In the genomic region with DNA sequence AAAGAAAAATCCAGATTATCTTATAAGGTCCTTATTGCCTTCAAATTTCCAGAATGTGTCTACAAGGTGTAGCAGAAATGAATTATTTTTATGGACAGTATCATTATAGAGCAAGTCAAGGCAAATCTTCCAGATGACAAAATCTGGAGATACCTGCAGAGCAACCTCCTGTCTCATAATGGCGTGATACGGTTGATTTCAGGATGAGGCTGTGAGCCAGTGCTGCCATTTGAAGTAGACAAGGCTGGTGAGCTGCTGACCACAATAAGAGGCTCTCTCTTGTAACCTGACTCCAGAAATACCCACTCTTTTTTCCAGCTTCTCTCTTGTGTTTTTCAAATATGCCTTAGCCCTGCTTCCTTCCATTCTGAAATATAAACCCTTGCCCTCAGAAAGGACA, we compare ENCODE assay signal across 22 cellular contexts.
DNase-seq lines count a peak whose midpoint lies in the region; ATAC-seq, FAIRE-seq and TF ChIP-seq lines count a peak whose summit lies in the region.
"Had no signal": no experiment of that assay in that cellular context is flagged by ENCODE, and none has a peak within 500 bp of the region (broad histone marks: within the 10 kb centered on the region; RNA-seq: fewer than 3 reads in every experiment).

No MANE protein-coding gene starts in this region.

- no peak overlapping the region for H4K91ac ChIP-seq in H1 (replicated peaks; ENCODE audit: insufficient read length, low read length)
- no peak overlapping the region for H4K91ac ChIP-seq in H9 (ENCODE audit: insufficient read length, low read depth, low read length)

- H3K79me2 ChIP-seq in H1 (ENCODE audit: control insufficient read depth in 1 of 2, insufficient read depth in 2 of 2, low read length in 2 of 2) (no peaks in the 10 kb centered on the region), H9 (ENCODE audit: insufficient read depth, low read length) (no peaks in the 10 kb centered on the region)

- no peak for FAIRE-seq in H1 (lab: Jason Lieb, UNC)

- H3K56ac ChIP-seq in H1 (replicated peaks; ENCODE audit: insufficient read length, low read depth, low read length) (no peak overlapping the region), H9 (ENCODE audit: insufficient read length, low read depth, low read length) (no peak overlapping the region)

- H3K27me3 ChIP-seq in H1 (replicated peaks in 1 of 4; ENCODE audit: control insufficient read depth in 3 of 4, extremely low read depth in 1 of 4, insufficient read depth in 3 of 4, low read length in 3 of 4) (no peaks in the 10 kb centered on the region), adrenal gland (no peaks in the 10 kb centered on the region), H9 (ENCODE audit: insufficient read depth, low read length) (no peaks in the 10 kb centered on the region)
- H3K27me3 ChIP-seq: BLaER1 had no signal

- H3K14ac ChIP-seq in H1 (ENCODE audit: insufficient read length) (no peak overlapping the region), H9 (ENCODE audit: insufficient read depth, low read length) (no peak overlapping the region)

- peak overlapping the region; percentile 84 for H2AFZ ChIP-seq in H1 (ENCODE audit: low read length)
- no peak overlapping the region for H2AFZ ChIP-seq in H9 (ENCODE audit: low read length)

- H3T11ph ChIP-seq in H9 (ENCODE audit: low read length) = no peak overlapping the region

- no peak overlapping the region for H3K27ac Mint-ChIP-seq in H9
- H3K27ac Mint-ChIP-seq: CD4-positive, alpha-beta T cell; T-cell had no signal

- H2BK12ac ChIP-seq in H1 (ENCODE audit: low read depth, low read length) (no peak overlapping the region), H9 (ENCODE audit: insufficient read length, low read depth, low read length) (no peak overlapping the region)

- WGBS in H1 (ENCODE audit: extremely low coverage in 1 of 2, insufficient coverage in 1 of 2, insufficient read length in 1 of 2, insufficient replicate concordance in 2 of 2, low coverage in 1 of 2, low lambda C conversion rate in 2 of 2, missing lambda C conversion rate in 1 of 2), 2 experiments = 87% methylated on average over 2 of the region's 2 CpGs; no CpG with 5 or more reads in 1 of the 2 experiments
- 74 to 86% (median 84%) methylated on average over 2 of the region's 2 CpGs for WGBS in adrenal gland, 4 donors
- WGBS in H9 (ENCODE audit: extremely low coverage, insufficient read length, low lambda C conversion rate) = no CpG with 5 or more reads among the region's 2 CpGs

- H4K20me1 ChIP-seq in H1 (replicated peaks in 1 of 2; ENCODE audit: control insufficient read depth in 1 of 2, insufficient read depth in 2 of 2, low read length in 2 of 2) (no peaks in the 10 kb centered on the region), H9 (ENCODE audit: control insufficient read depth, insufficient read depth, insufficient read length) (no peaks in the 10 kb centered on the region)
- H4K20me1 ChIP-seq: BLaER1 had no signal

- peaks cover 0 to 1% (median under 1%) of the 10 kb centered on the region in 3 experiments; a peak in 5 of 7 replicates for H3K36me3 Mint-ChIP-seq in H9 (ENCODE audit: insufficient read depth in 1 of 3, low read depth in 3 of 3)
- H3K36me3 Mint-ChIP-seq: T-cell had no signal

- H3K4ac ChIP-seq in H1 (replicated peaks; ENCODE audit: insufficient read length, low read depth, low read length) = no peak overlapping the region
- H3K4ac ChIP-seq in H9 (ENCODE audit: low read depth, low read length) = no peak overlapping the region

- no peak for TF ChIP-seq POLR2A in H1 (IDR thresholded peaks at IDR 0.05; ENCODE audit: control extremely low read depth in 1 of 2, low read depth in 2 of 2, low read length in 2 of 2)
- TF ChIP-seq POLR2A in adrenal gland (IDR thresholded peaks at IDR 0.05) = no peak

- intact Hi-C loops in adrenal gland (cut with DNase I) = no loop called here

- H3K9me3 Mint-ChIP-seq in H9 = peaks cover 1 to 4% of the 10 kb centered on the region in 2 experiments; a peak in 4 of 5 replicates

- H3K23ac ChIP-seq in H1 (ENCODE audit: insufficient read length) = no peak overlapping the region
- no peak overlapping the region for H3K23ac ChIP-seq in H9 (ENCODE audit: insufficient read length, low read depth, low read length)

- no peak overlapping the region for H2BK120ac ChIP-seq in H1 (replicated peaks; ENCODE audit: low read depth, low read length)
- no peak overlapping the region for H2BK120ac ChIP-seq in H9 (ENCODE audit: low read depth, low read length, poor library complexity, severe bottlenecking)

- H4K8ac ChIP-seq in H1 (ENCODE audit: extremely low read depth, insufficient read depth, low read length) (no peak overlapping the region), H9 (replicated peaks; ENCODE audit: insufficient read length, low read depth, low read length) (no peak overlapping the region)

- DNase-seq in DMS53 (lab: John Stamatoyannopoulos, UW) = peak; percentile 56
- DNase-seq in DMS53 treated with DMSO at 0.1 percent for 48 hours (lab: John Stamatoyannopoulos, UW; ENCODE audit: unreplicated experiment) = no peak
- DNase-seq in NCI-H510A treated with DMSO at 0.1 percent for 48 hours (lab: John Stamatoyannopoulos, UW) = peak; percentile 72
- no peak for DNase-seq in H1 (ENCODE audit: low read depth in 1 of 2, low spot score in 2 of 2)
- no peak for DNase-seq in adrenal gland
- no peak for DNase-seq in H9
- DNase-seq: ACHN; CD4-positive, alpha-beta T cell; COR-L47; DMS 273 treated with DMSO at 0.1 percent for 48 hours; Karpas-422; MV-4-11; NCI-H1694; NCI-H82; T-cell had no signal

- H3K4me1 ChIP-seq in H1 (replicated peaks in 1 of 4; ENCODE audit: control insufficient read depth in 3 of 4, insufficient read depth in 4 of 4, low read length in 3 of 4) (peaks cover 0 to 4% (median 0%) of the 10 kb centered on the region in 4 experiments; a peak in 1 of 7 replicates), adrenal gland (replicated peaks in 1 of 2) (no peaks in the 10 kb centered on the region), H9 (ENCODE audit: insufficient read depth, low read length) (peaks cover 2% of the 10 kb centered on the region; the same call in 1 of the 2 replicates)

- H3K9me3 ChIP-seq in H1 (ENCODE audit: insufficient read depth in 2 of 2, low read depth in 1 of 2, low read length in 1 of 2) = peaks cover 0 to under 1% of the 10 kb centered on the region in 2 experiments; a peak in 1 of 4 replicates
- H3K9me3 ChIP-seq in adrenal gland (replicated peaks in 1 of 3) = no peaks in the 10 kb centered on the region
- peaks cover under 1% of the 10 kb centered on the region for H3K9me3 ChIP-seq in H9 (ENCODE audit: control insufficient read depth, low read depth, low read length)
- H3K9me3 ChIP-seq: BLaER1 had no signal

- no peak for TF ChIP-seq CTCF in H1 (IDR thresholded peaks at IDR 0.05; ENCODE audit: control extremely low read depth in 1 of 3, insufficient read depth in 1 of 3, low read depth in 1 of 3, low read length in 3 of 3)
- no peak for TF ChIP-seq CTCF in adrenal gland (IDR thresholded peaks at IDR 0.05)
- TF ChIP-seq CTCF in H9 (conservative IDR thresholded peaks at IDR 0.05) = no peak

- H3K18ac ChIP-seq in H1 (ENCODE audit: extremely low read depth, low read length) (no peak overlapping the region), H9 (ENCODE audit: insufficient read length, low read depth, low read length) (no peak overlapping the region)

- H2AK5ac ChIP-seq in H1 (ENCODE audit: low read depth, low read length) (no peak overlapping the region), H9 (ENCODE audit: insufficient read length, low read length) (no peak overlapping the region)

- POLR2A ChIA-PET in H1 (lab: Charles Lee; ENCODE audit: partially characterized antibody) = no interaction called here

- ATAC-seq in HG02571 (IDR thresholded peaks at IDR 0.05; ENCODE audit: unreplicated experiment) = no peak
- ATAC-seq in HG03159 (IDR thresholded peaks at IDR 0.05; ENCODE audit: unreplicated experiment) = no peak
- ATAC-seq: HCT116, Panc1, SK-N-SH treated with all-trans-retinoic acid at 6 μM for 48 hours, T-cell had no signal

- no peak overlapping the region for H2BK15ac ChIP-seq in H1 (ENCODE audit: low read length)
- H2BK15ac ChIP-seq in H9 (ENCODE audit: low read depth, low read length) = no peak overlapping the region

- H3K79me1 ChIP-seq in H1 (ENCODE audit: low read depth, low read length) (no peaks in the 10 kb centered on the region), H9 (ENCODE audit: insufficient read depth, low read depth, low read length, poor library complexity, severe bottlenecking) (no peaks in the 10 kb centered on the region)

- H3K36me3 ChIP-seq in H1 (ENCODE audit: control insufficient read depth in 2 of 4, insufficient read depth in 4 of 4, low read length in 3 of 4) (no peaks in the 10 kb centered on the region), adrenal gland (replicated peaks in 1 of 2) (no peaks in the 10 kb centered on the region)
- H3K36me3 ChIP-seq: BLaER1 had no signal

- H3K9ac ChIP-seq in H1 (replicated peaks in 1 of 4; ENCODE audit: extremely low read depth in 1 of 4, low read depth in 3 of 4, low read length in 3 of 4) (no peak overlapping the region), H9 (ENCODE audit: extremely low read depth, insufficient read length, low read length) (no peak overlapping the region)
- H3K9ac ChIP-seq: BLaER1 had no signal

- no peak overlapping the region for H3K4me3 Mint-ChIP-seq in H9
- H3K4me3 Mint-ChIP-seq: CD4-positive, alpha-beta T cell; T-cell had no signal

- H4K5ac ChIP-seq in H1 (ENCODE audit: insufficient read length, low read depth, low read length) (no peak overlapping the region), H9 (ENCODE audit: insufficient read length, low read depth, low read length) (no peak overlapping the region)

- H3K4me2 ChIP-seq in H1 (ENCODE audit: insufficient read depth in 1 of 2, low read depth in 2 of 2, low read length in 2 of 2) = no peak overlapping the region; a peak in 1 of 4 replicates
- no peak overlapping the region for H3K4me2 ChIP-seq in H9 (ENCODE audit: insufficient read depth, insufficient read length, low read length)
- H3K4me2 ChIP-seq: BLaER1 had no signal

- H3K23me2 ChIP-seq in H1 (ENCODE audit: low read depth, low read length) = no peaks in the 10 kb centered on the region
- H3K23me2 ChIP-seq in H9 (ENCODE audit: insufficient read length, low read depth, low read length, poor library complexity, severe bottlenecking) = no peaks in the 10 kb centered on the region

- TF ChIP-seq EP300 in H1 (IDR thresholded peaks at IDR 0.05; ENCODE audit: borderline replicate concordance in 1 of 2, low read depth in 2 of 2, low read length in 2 of 2) = no peak

- peaks cover 8% of the 10 kb centered on the region in 2 experiments for H3K4me1 Mint-ChIP-seq in H9
- H3K4me1 Mint-ChIP-seq: T-cell had no signal

- CTCF ChIA-PET in H1 (lab: Charles Lee; ENCODE audit: partially characterized antibody) = no interaction called here

- no peak for TF ChIP-seq RAD21 in H1 (IDR thresholded peaks at IDR 0.05 in 1 of 2, conservative IDR thresholded peaks at IDR 0.05 in 1 of 2; ENCODE audit: low read depth in 2 of 2, low read length in 2 of 2)

- H2BK20ac ChIP-seq in H1 (ENCODE audit: low read length) = no peak overlapping the region
- H2BK20ac ChIP-seq in H9 (ENCODE audit: low read depth, low read length, poor library complexity, severe bottlenecking) = no peak overlapping the region

- H3K27me3 Mint-ChIP-seq in H9 (ENCODE audit: low read depth) = no peaks in the 10 kb centered on the region
- H3K27me3 Mint-ChIP-seq: CD4-positive, alpha-beta T cell; T-cell had no signal

- no peak overlapping the region for H2BK5ac ChIP-seq in H1 (ENCODE audit: low read depth, low read length)
- no peak overlapping the region for H2BK5ac ChIP-seq in H9 (ENCODE audit: insufficient read length, low read length)

- H3K27ac ChIP-seq in H1 (ENCODE audit: low read depth, low read length) (no peak overlapping the region), adrenal gland (no peak overlapping the region), H9 (ENCODE audit: insufficient read length, low read depth, low read length) (no peak overlapping the region)
- H3K27ac ChIP-seq: 22Rv1, BLaER1 had no signal

- H3K4me3 ChIP-seq in H1 (ENCODE audit: extremely low read depth in 1 of 4, insufficient read depth in 2 of 4, low read depth in 3 of 4, low read length in 4 of 4) (no peak overlapping the region), adrenal gland (no peak overlapping the region)
- H3K4me3 ChIP-seq: BLaER1 had no signal

Comparison
In these comparisons a context has a peak if more than half of its experiments do, and no peak if none do; other contexts are left out.
1. DNase-seq: peak in DMS53 (single experiment) and NCI-H510A treated with DMSO at 0.1 percent for 48 hours (single experiment); none in DMS53 treated with DMSO at 0.1 percent for 48 hours (single experiment), H1 (0 of 2), adrenal gland (0 of 7) and H9 (single experiment).